In genomic region chr16:626787-627457, GRCh38 we compare ENCODE assay signal across 7 cellular contexts. TPM values are rescaled to one million over a fixed set of nuclear protein-coding genes. Genes with fewer than 3 reads are reported as not detected.
DNase-seq lines count a peak whose midpoint lies in the region; ATAC-seq and TF ChIP-seq lines count a peak whose summit lies in the region.
"Had no signal": no experiment of that assay in that cellular context is flagged by ENCODE, and none has a peak within 500 bp of the region (broad histone marks: within the 10 kb centered on the region; RNA-seq: fewer than 3 reads in every experiment).

No MANE protein-coding gene starts in this region.

- no peak for TF ChIP-seq CTCF in AG10803 (conservative IDR thresholded peaks at IDR 0.05; ENCODE audit: low read length)

- no peak overlapping the region for H3K4me3 ChIP-seq in AG10803 (ENCODE audit: low read length)

- CTCF ChIA-PET in T-cell (lab: Charles Lee): no interaction called here

- H3K27me3 Mint-ChIP-seq in T-cell: no peaks in the 10 kb centered on the region

- DNase-seq in AG10803 (ENCODE audit: low read depth): peak; percentile 94
- peak; percentile 97 for DNase-seq in RKO (ENCODE audit: low spot score)
- peak; percentile 97 for DNase-seq in iris pigment epithelial cell (ENCODE audit: low read depth)
- DNase-seq in activated CD4-positive, alpha-beta T cell treated with anti-CD3 and anti-CD28 coated beads, Interleukin-2, amount 50 U/mL, for 1 hour: no peak
- no peak for DNase-seq in NCI-H524 treated with DMSO at 0.1 percent for 48 hours (lab: John Stamatoyannopoulos, UW)
- DNase-seq in T-cell: no peak
- DNase-seq: cortex of kidney had no signal

- POLR2A ChIA-PET in T-cell (lab: Charles Lee): no interaction called here

- ATAC-seq in T-cell (replicated peaks in 1 of 4): no peak

- no peaks in the 10 kb centered on the region for H3K4me1 Mint-ChIP-seq in T-cell

- H3K36me3 Mint-ChIP-seq in T-cell: no peaks in the 10 kb centered on the region

- no peaks in the 10 kb centered on the region for H3K9me3 Mint-ChIP-seq in T-cell

- H3K27ac Mint-ChIP-seq in T-cell: no peak overlapping the region

- H3K4me3 Mint-ChIP-seq in T-cell: no peak overlapping the region

RNA-seq across cellular contexts. Expression of gene WFIKKN1, which starts 3.9 kb away (rescaled TPM):
- total RNA-seq in T-cell: 1 to 10 TPM in 3 of 5 donors, under 1 TPM in 2; 0.15 to 1.5 (median 1.0) TPM

RNA-seq across cellular contexts. Expression of gene METTL26, which starts 9.2 kb away (rescaled TPM):
- 10 to 100 TPM; 42.1 to 94.0 (median 87.2) TPM for total RNA-seq in T-cell

RNA-seq across cellular contexts. Expression of gene MCRIP2, which starts 14.7 kb away (rescaled TPM):
- 10 to 100 TPM; 19.1 to 43.0 (median 40.0) TPM for total RNA-seq in T-cell

RNA-seq across cellular contexts. Expression of gene WDR90, which starts 22.2 kb away (rescaled TPM):
- total RNA-seq in T-cell: 10 to 100 TPM; 19.7 to 35.7 (median 23.4) TPM

RNA-seq across cellular contexts. Expression of gene RAB40C, which starts 37.1 kb away (rescaled TPM):
- total RNA-seq in T-cell: 10 to 100 TPM; 14.1 to 28.0 (median 24.4) TPM

Comparison
In these comparisons a context has a peak if more than half of its experiments do, and no peak if none do; other contexts are left out.
1. DNase-seq: peak in AG10803 (single experiment), RKO (single experiment) and iris pigment epithelial cell (single experiment); none in activated CD4-positive, alpha-beta T cell treated with anti-CD3 and anti-CD28 coated beads, Interleukin-2, amount 50 U/mL, for 1 hour (single experiment), NCI-H524 treated with DMSO at 0.1 percent for 48 hours (single experiment) and T-cell (0 of 34).